Comparison of ENCODE assay signal across 11 cellular contexts in genomic region chr5:169695919-169696490, GRCh38. TPM values are rescaled to one million over a fixed set of nuclear protein-coding genes. Genes with fewer than 3 reads are reported as not detected.
DNase-seq lines count a peak whose midpoint lies in the region; ATAC-seq and TF ChIP-seq lines count a peak whose summit lies in the region.
"Had no signal": no experiment of that assay in that cellular context is flagged by ENCODE, and none has a peak within 500 bp of the region (broad histone marks: within the 10 kb centered on the region; RNA-seq: fewer than 3 reads in every experiment).

No MANE protein-coding gene starts in this region.

- intact Hi-C loops in activated T-helper 2 cell treated with anti-CD3 and anti-CD28 coated beads, Interferon-gamma antibody, Interleukin-2, Interleukin-4, amounts not matched to agents 10 μg/mL and 5 μg/mL and 100 μg/mL, durations not matched to agents 14 hours and 24 hours and 36 hours (cut with micrococcal nuclease), result no loop called here
- intact Hi-C loops in thyroid gland (cut with DNase I), result no loop called here

- no peak for TF ChIP-seq EP300 in gastroesophageal sphincter (IDR thresholded peaks at IDR 0.05)

- H3K27ac ChIP-seq in osteoblast (ENCODE audit: low read depth, low read length), result peak overlapping the region; percentile 95
- no peak overlapping the region for H3K27ac ChIP-seq in gastroesophageal sphincter
- H3K27ac ChIP-seq in thyroid gland, result no peak overlapping the region
- H3K27ac ChIP-seq: dorsolateral prefrontal cortex had no signal

- H3K36me3 ChIP-seq in osteoblast (ENCODE audit: insufficient read depth, low read length) (no peaks in the 10 kb centered on the region), gastroesophageal sphincter (no peaks in the 10 kb centered on the region), thyroid gland (no peaks in the 10 kb centered on the region)

- H3K4me1 Mint-ChIP-seq in activated T-helper 2 cell treated with anti-CD3 and anti-CD28 coated beads, Interferon-gamma antibody, Interleukin-2, Interleukin-4, amounts not matched to agents 10 μg/mL and 5 μg/mL and 100 μg/mL, durations not matched to agents 14 hours and 24 hours and 36 hours (ENCODE audit: low read depth), result no peaks in the 10 kb centered on the region

- TF ChIP-seq CTCF in osteoblast (IDR thresholded peaks at IDR 0.05; ENCODE audit: extremely low read depth, low read depth, low read length), result no peak
- no peak for TF ChIP-seq CTCF in gastroesophageal sphincter (IDR thresholded peaks at IDR 0.05)
- TF ChIP-seq CTCF in thyroid gland (IDR thresholded peaks at IDR 0.05), result no peak

- ATAC-seq in GM18502 (IDR thresholded peaks at IDR 0.05; ENCODE audit: poor library complexity, unreplicated experiment), result no peak
- ATAC-seq in gastroesophageal sphincter, result no peak
- ATAC-seq: HepG2 had no signal

- no peaks in the 10 kb centered on the region for H3K27me3 Mint-ChIP-seq in activated T-helper 2 cell treated with anti-CD3 and anti-CD28 coated beads, Interferon-gamma antibody, Interleukin-2, Interleukin-4, amounts not matched to agents 10 μg/mL and 5 μg/mL and 100 μg/mL, durations not matched to agents 14 hours and 24 hours and 36 hours (ENCODE audit: low read depth)

- H3K27ac Mint-ChIP-seq in activated T-helper 2 cell treated with anti-CD3 and anti-CD28 coated beads, Interferon-gamma antibody, Interleukin-2, Interleukin-4, amounts not matched to agents 10 μg/mL and 5 μg/mL and 100 μg/mL, durations not matched to agents 14 hours and 24 hours and 36 hours, result no peak overlapping the region

- no peaks in the 10 kb centered on the region for H3K79me2 ChIP-seq in osteoblast (ENCODE audit: insufficient read depth, low read length)

- 46 to 67% methylated on average over 7 to 8 of the region's 8 CpGs for WGBS in gastroesophageal sphincter (ENCODE audit: low coverage in 1 of 2), 2 donors
- whole genome bisulfite sequencing in thyroid gland, 2 donors, result 67 to 71% methylated on average over 8 of the region's 8 CpGs

- no peaks in the 10 kb centered on the region for H3K9me3 Mint-ChIP-seq in activated T-helper 2 cell treated with anti-CD3 and anti-CD28 coated beads, Interferon-gamma antibody, Interleukin-2, Interleukin-4, amounts not matched to agents 10 μg/mL and 5 μg/mL and 100 μg/mL, durations not matched to agents 14 hours and 24 hours and 36 hours

- peak overlapping the region; percentile 27 for H3K4me3 ChIP-seq in osteoblast (ENCODE audit: insufficient read depth, low read length)
- H3K4me3 ChIP-seq in gastroesophageal sphincter, result no peak overlapping the region
- no peak overlapping the region for H3K4me3 ChIP-seq in thyroid gland (replicated peaks in 1 of 3)
- H3K4me3 ChIP-seq: dorsolateral prefrontal cortex had no signal

- no peaks in the 10 kb centered on the region for H4K20me1 ChIP-seq in osteoblast (ENCODE audit: insufficient read depth, low read length)

- TF ChIP-seq POLR2A in gastroesophageal sphincter (IDR thresholded peaks at IDR 0.05) (no peak), thyroid gland (IDR thresholded peaks at IDR 0.05) (no peak)

- H3K27me3 ChIP-seq in osteoblast (ENCODE audit: insufficient read depth, low read length) (no peaks in the 10 kb centered on the region), gastroesophageal sphincter (peaks cover 8% of the 10 kb centered on the region), thyroid gland (no peaks in the 10 kb centered on the region)

- peaks cover 34% of the 10 kb centered on the region for H3K4me1 ChIP-seq in osteoblast (ENCODE audit: insufficient read depth, low read length)
- no peaks in the 10 kb centered on the region for H3K4me1 ChIP-seq in gastroesophageal sphincter
- H3K4me1 ChIP-seq in thyroid gland, result no peaks in the 10 kb centered on the region

- peak; percentile 99 for DNase-seq in ELR (ENCODE audit: low read depth)
- DNase-seq in NCI-H69 (lab: John Stamatoyannopoulos, UW), result peak; percentile 82
- peak; percentile 93 for DNase-seq in dermis blood vessel endothelial cell
- peak; percentile 87 for DNase-seq in osteoblast (ENCODE audit: insufficient read length, low spot score, missing footprints)
- DNase-seq in activated T-helper 2 cell treated with anti-CD3 and anti-CD28 coated beads, Interferon-gamma antibody, Interleukin-2, Interleukin-4, amounts not matched to agents 10 μg/mL and 5 μg/mL and 100 μg/mL, durations not matched to agents 14 hours and 24 hours and 36 hours (ENCODE audit: low spot score), result no peak
- no peak for DNase-seq in thyroid gland
- DNase-seq: dorsolateral prefrontal cortex, posterior cingulate gyrus had no signal

- peaks cover 76% of the 10 kb centered on the region for H3K36me3 Mint-ChIP-seq in activated T-helper 2 cell treated with anti-CD3 and anti-CD28 coated beads, Interferon-gamma antibody, Interleukin-2, Interleukin-4, amounts not matched to agents 10 μg/mL and 5 μg/mL and 100 μg/mL, durations not matched to agents 14 hours and 24 hours and 36 hours (ENCODE audit: low read depth)

- H3K9me3 ChIP-seq in osteoblast (ENCODE audit: low read depth, low read length) (no peaks in the 10 kb centered on the region), gastroesophageal sphincter (no peaks in the 10 kb centered on the region), thyroid gland (no peaks in the 10 kb centered on the region)

- peak overlapping the region; percentile 71 for H3K4me2 ChIP-seq in osteoblast (ENCODE audit: insufficient read depth, low read length)

- H2AFZ ChIP-seq in osteoblast (ENCODE audit: low read length), result no peak overlapping the region

- no peak overlapping the region for H3K4me3 Mint-ChIP-seq in activated T-helper 2 cell treated with anti-CD3 and anti-CD28 coated beads, Interferon-gamma antibody, Interleukin-2, Interleukin-4, amounts not matched to agents 10 μg/mL and 5 μg/mL and 100 μg/mL, durations not matched to agents 14 hours and 24 hours and 36 hours (ENCODE audit: low read depth)

RNA-seq across cellular contexts. Expression of gene DOCK2, which starts 58.9 kb away (rescaled TPM):
- total RNA-seq in dermis blood vessel endothelial cell (0.17 and 0.28 TPM in 2 replicates), osteoblast (2.7 and 6.2 TPM in 2 replicates), gastroesophageal sphincter (10 to 100 TPM in 3 of 4 donors, 1 to 10 TPM in 1; 9.3 to 20.6 (median 11.8) TPM), thyroid gland (10 to 100 TPM in 2 of 4 donors, 1 to 10 TPM in 2; 4.3 to 14.1 (median 8.6) TPM)
- total RNA-seq in activated T-helper 2 cell treated with anti-CD3 and anti-CD28 coated beads, Interferon-gamma antibody, Interleukin-2, Interleukin-4, amounts not matched to agents 10 μg/mL and 5 μg/mL and 100 μg/mL, durations not matched to agents 14 hours and 24 hours and 36 hours, result 217 and 246 TPM in 2 replicates
- total RNA-seq: HepG2 had no signal

Comparison
In these comparisons a context has a peak if more than half of its experiments do, and no peak if none do; other contexts are left out.
1. DNase-seq: peak in ELR (single experiment), NCI-H69 (single experiment), dermis blood vessel endothelial cell (single experiment) and osteoblast (single experiment); none in activated T-helper 2 cell treated with anti-CD3 and anti-CD28 coated beads, Interferon-gamma antibody, Interleukin-2, Interleukin-4, amounts not matched to agents 10 μg/mL and 5 μg/mL and 100 μg/mL, durations not matched to agents 14 hours and 24 hours and 36 hours (single experiment) and thyroid gland (0 of 2).
2. RNA of gene DOCK2, which starts 58.9 kb away (total RNA-seq): 217 to 246 TPM in activated T-helper 2 cell treated with anti-CD3 and anti-CD28 coated beads, Interferon-gamma antibody, Interleukin-2, Interleukin-4, amounts not matched to agents 10 μg/mL and 5 μg/mL and 100 μg/mL, durations not matched to agents 14 hours and 24 hours and 36 hours; 4.3 to 14.1 TPM in thyroid gland, 9.3 to 20.6 TPM in gastroesophageal sphincter, 2.7 to 6.2 TPM in osteoblast and 0.17 to 0.28 TPM in dermis blood vessel endothelial cell; every median in the first group is over 10 times any median in the second.